Comparison of ENCODE assay signal across 22 cellular contexts in genomic region chr1:165661691-165662090, GRCh38.
"Had no signal": no experiment of that assay in that cellular context is flagged by ENCODE, and none has a peak within 500 bp of the region (broad histone marks: within the 10 kb centered on the region; RNA-seq: fewer than 3 reads in every experiment).

No MANE protein-coding gene starts in this region.

- H3K27me3 ChIP-seq: body of pancreas, esophagus squamous epithelium, tibial nerve had no signal

- H3K27ac Mint-ChIP-seq: activated CD4-positive, alpha-beta T cell treated with anti-CD3 and anti-CD28 coated beads, Interleukin-2, amount 10 ng/mL, durations not matched to agents 24 days and 14 days had no signal

- H3K27ac ChIP-seq: body of pancreas, esophagus squamous epithelium, tibial nerve had no signal

- H3K9me3 Mint-ChIP-seq: activated CD4-positive, alpha-beta T cell treated with anti-CD3 and anti-CD28 coated beads, Interleukin-2, amount 10 ng/mL, durations not matched to agents 24 days and 14 days; activated naive CD8-positive, alpha-beta T cell treated with anti-CD3 and anti-CD28 coated beads for 36 hours had no signal

- H3K4me3 ChIP-seq: body of pancreas, esophagus squamous epithelium, lung, tibial nerve had no signal

- DNase-seq: activated CD4-positive, alpha-beta T cell treated with anti-CD3 and anti-CD28 coated beads, Interleukin-2, amount 10 ng/mL, durations not matched to agents 24 days and 14 days; activated CD4-positive, CD25-positive, alpha-beta regulatory T cell; activated CD8-positive, alpha-beta memory T cell treated with anti-CD3 and anti-CD28 coated beads, Interleukin-2, amount 50 U/mL, for 4 hours; activated gamma-delta T cell treated with Interleukin-2 at 50 U/mL for 16 hours; activated naive CD8-positive, alpha-beta T cell treated with anti-CD3 and anti-CD28 coated beads for 36 hours; activated T-cell treated with anti-CD3 and anti-CD28 coated beads, Interleukin-2, amount 50 U/mL, for 48 hours; amygdala; body of pancreas; cerebellar nuclear complex; dermis blood vessel endothelial cell; effector memory CD4-positive, alpha-beta T cell; esophagus squamous epithelium; foreskin melanocyte; glutamatergic neuron; hypothalamus; midbrain; occipital lobe; stimulated activated CD4-positive, alpha-beta T cell treated with anti-CD3 and anti-CD28 coated beads, Interleukin-2, amount 100 ng/mL, for 24 hours; stimulated activated naive CD8-positive, alpha-beta T cell treated with anti-CD3 and anti-CD28 coated beads, Interleukin-15, Interleukin-2, amounts not matched to agents 100 U/mL and 50 U/mL, for 24 hours; T1000 had no signal

- H3K9me3 ChIP-seq: body of pancreas, esophagus squamous epithelium, tibial nerve had no signal

- H3K4me3 Mint-ChIP-seq: activated CD4-positive, alpha-beta T cell treated with anti-CD3 and anti-CD28 coated beads, Interleukin-2, amount 10 ng/mL, durations not matched to agents 24 days and 14 days; activated naive CD8-positive, alpha-beta T cell treated with anti-CD3 and anti-CD28 coated beads for 36 hours had no signal

- H3K27me3 Mint-ChIP-seq: activated CD4-positive, alpha-beta T cell treated with anti-CD3 and anti-CD28 coated beads, Interleukin-2, amount 10 ng/mL, durations not matched to agents 24 days and 14 days; activated naive CD8-positive, alpha-beta T cell treated with anti-CD3 and anti-CD28 coated beads for 36 hours had no signal

- H3K4me1 ChIP-seq: body of pancreas had no signal
